Comparison of ENCODE assay signal across 7 cellular contexts in genomic region chr11:111735262-111736116, GRCh38. TPM values are rescaled to one million over a fixed set of nuclear protein-coding genes. Genes with fewer than 3 reads are reported as not detected.
A peak's percentile ranks its signal among the peaks of the same experiment; 100 is the strongest.
DNase-seq lines count a peak whose midpoint lies in the region; ATAC-seq and TF ChIP-seq lines count a peak whose summit lies in the region.

No MANE protein-coding gene starts in this region.

- peaks cover 9% of the 10 kb centered on the region; the same call in 1 of the 2 replicates for H3K4me1 ChIP-seq in Panc1 (ENCODE audit: control insufficient read depth, insufficient read depth, low read length)

- ATAC-seq in Panc1 (peak; percentile 20), HG02870 (IDR thresholded peaks at IDR 0.05; ENCODE audit: unreplicated experiment) (no peak)

- H3K9me3 ChIP-seq in Panc1 (ENCODE audit: control insufficient read depth, insufficient read depth, low read depth, low read length), result no peaks in the 10 kb centered on the region

- TF ChIP-seq CTCF in Panc1 (IDR thresholded peaks at IDR 0.05) (no peak), endothelial cell (IDR thresholded peaks at IDR 0.05; ENCODE audit: unreplicated experiment) (no peak), mesothelial cell of epicardium (IDR thresholded peaks at IDR 0.05; ENCODE audit: unreplicated experiment) (no peak), type B pancreatic cell (conservative IDR thresholded peaks at IDR 0.05) (no peak)

- peaks cover under 1% of the 10 kb centered on the region; the same call in 1 of the 2 replicates for H3K36me3 ChIP-seq in Panc1 (ENCODE audit: control insufficient read depth, insufficient read depth, low read length)

- H3K36me3 Mint-ChIP-seq in endothelial cell (ENCODE audit: low read depth, unreplicated experiment) (peaks cover 4% of the 10 kb centered on the region), mesothelial cell of epicardium (peaks cover 7% of the 10 kb centered on the region), type B pancreatic cell (peaks cover under 1% of the 10 kb centered on the region)

- H3K4me3 Mint-ChIP-seq in endothelial cell (ENCODE audit: unreplicated experiment) (peak overlapping the region; percentile 63), mesothelial cell of epicardium (peak overlapping the region; percentile 14), type B pancreatic cell (peak overlapping the region; percentile 79)

- peaks cover 10% of the 10 kb centered on the region for H3K27me3 Mint-ChIP-seq in endothelial cell (ENCODE audit: unreplicated experiment)
- H3K27me3 Mint-ChIP-seq in mesothelial cell of epicardium (ENCODE audit: low read depth), result no peaks in the 10 kb centered on the region
- H3K27me3 Mint-ChIP-seq in type B pancreatic cell, result no peaks in the 10 kb centered on the region

- H3K27ac Mint-ChIP-seq in endothelial cell (ENCODE audit: unreplicated experiment), result peak overlapping the region; percentile 45
- H3K27ac Mint-ChIP-seq in mesothelial cell of epicardium, result peak overlapping the region; percentile 93
- peak overlapping the region; percentile 89 for H3K27ac Mint-ChIP-seq in type B pancreatic cell

- CTCF ChIA-PET in Panc1 (lab: Charles Lee), result interaction anchor here (0.6 to 0.9 kb wide), 2 partner anchors 19 to 42 kb away, joined by 3 read pairs; no protein-coding TSS in a partner anchor

- H3K9me3 Mint-ChIP-seq in endothelial cell (ENCODE audit: unreplicated experiment) (no peaks in the 10 kb centered on the region), mesothelial cell of epicardium (no peaks in the 10 kb centered on the region), type B pancreatic cell (no peaks in the 10 kb centered on the region)

- no peak overlapping the region for H3K4me3 ChIP-seq in Panc1 (ENCODE audit: low read depth in 2 of 2, low read length in 2 of 2)

- H3K4me1 Mint-ChIP-seq in endothelial cell (ENCODE audit: unreplicated experiment) (peaks cover 18% of the 10 kb centered on the region), mesothelial cell of epicardium (peaks cover 34% of the 10 kb centered on the region), type B pancreatic cell (ENCODE audit: unreplicated experiment) (peaks cover 48% of the 10 kb centered on the region)

- DNase-seq in HS-5 (ENCODE audit: low read depth) (peak; percentile 90), Panc1 (ENCODE audit: low read depth, low spot score) (no peak), endothelial cell (ENCODE audit: low spot score) (no peak), mesothelial cell of epicardium (ENCODE audit: low spot score in 2 of 2, unreplicated experiment in 2 of 2) (no peak), type B pancreatic cell (ENCODE audit: extremely low spot score, unreplicated experiment) (no peak), GM19240 (ENCODE audit: insufficient read length, low spot score) (no peak)

- POLR2A ChIA-PET in Panc1 (lab: Charles Lee), result no interaction called here

- in situ Hi-C loops in Panc1 (cut with HindIII; ENCODE audit: low pct_unique_long_range_greater_than_20kb, low sequenced_read_pairs), result no loop called here

- H3K27ac ChIP-seq in Panc1 (ENCODE audit: low read length), result 0 out of 2 replicates have a peak overlapping the region, but pooled peaks have one; percentile 4

- intact Hi-C loops in Panc1 (cut with micrococcal nuclease; ENCODE audit: unreplicated experiment), result no loop called here

- no peaks in the 10 kb centered on the region for H3K27me3 ChIP-seq in Panc1 (ENCODE audit: control insufficient read depth, insufficient read depth, low read length)

- BruUV-seq in Panc1 (replicated peaks; lab: Mats Ljungman, UMichigan), result no TSS peak

RNA-seq across cellular contexts. Expression of gene PPP2R1B, which starts 30.7 kb away (rescaled TPM):
- total RNA-seq in Panc1 (2021; ENCODE audit: unreplicated experiment) (57.7 TPM), endothelial cell (ENCODE audit: unreplicated experiment) (38.5 TPM), mesothelial cell of epicardium (29.2 to 34.8 TPM (median 33.8 TPM) in 3 replicates), type B pancreatic cell (ENCODE audit: low replicate concordance) (48.1 and 52.3 TPM in 2 replicates)
- polyA plus RNA-seq in Panc1 (2012; ENCODE audit: insufficient read length), result 33.6 TPM

Comparison
In these comparisons a context has a peak if more than half of its experiments do, and no peak if none do; other contexts are left out.
1. H3K4me3 Mint-ChIP-seq: peak in every context shown above with its lines; median percentile 79 in type B pancreatic cell; 63 in endothelial cell; 14 in mesothelial cell of epicardium.